1 cellular context compared by ENCODE assay signal in genomic region chr20:4472906-4473305, GRCh38.
TF ChIP-seq lines count a peak whose summit lies in the region.

No MANE protein-coding gene starts in this region.

TF ChIP-seq in SK-N-SH treated with all-trans-retinoic acid at 6 μM for 48 hours, 23 proteins besides CTCF, POLR2A, EP300 and RAD21 (continued from another document):
- TF ChIP-seq PATZ1 (CRISPR knock-in tag; IDR thresholded peaks at IDR 0.05; ENCODE audit: borderline replicate concordance) (no peak), OSR1 (CRISPR knock-in tag; IDR thresholded peaks at IDR 0.05) (no peak), GLIS3 (CRISPR knock-in tag; IDR thresholded peaks at IDR 0.05) (no peak), ZFP3 (CRISPR knock-in tag; IDR thresholded peaks at IDR 0.05) (no peak), PPARA (CRISPR knock-in tag; IDR thresholded peaks at IDR 0.05; ENCODE audit: borderline replicate concordance) (no peak), ZFP30 (CRISPR knock-in tag; IDR thresholded peaks at IDR 0.05) (no peak), ISL1 (CRISPR knock-in tag; IDR thresholded peaks at IDR 0.05) (no peak), ZNF565 (CRISPR knock-in tag; conservative IDR thresholded peaks at IDR 0.05; ENCODE audit: low read depth) (no peak), ZNF70 (CRISPR knock-in tag; IDR thresholded peaks at IDR 0.05) (no peak)
- TF ChIP-seq, protein P1, sequence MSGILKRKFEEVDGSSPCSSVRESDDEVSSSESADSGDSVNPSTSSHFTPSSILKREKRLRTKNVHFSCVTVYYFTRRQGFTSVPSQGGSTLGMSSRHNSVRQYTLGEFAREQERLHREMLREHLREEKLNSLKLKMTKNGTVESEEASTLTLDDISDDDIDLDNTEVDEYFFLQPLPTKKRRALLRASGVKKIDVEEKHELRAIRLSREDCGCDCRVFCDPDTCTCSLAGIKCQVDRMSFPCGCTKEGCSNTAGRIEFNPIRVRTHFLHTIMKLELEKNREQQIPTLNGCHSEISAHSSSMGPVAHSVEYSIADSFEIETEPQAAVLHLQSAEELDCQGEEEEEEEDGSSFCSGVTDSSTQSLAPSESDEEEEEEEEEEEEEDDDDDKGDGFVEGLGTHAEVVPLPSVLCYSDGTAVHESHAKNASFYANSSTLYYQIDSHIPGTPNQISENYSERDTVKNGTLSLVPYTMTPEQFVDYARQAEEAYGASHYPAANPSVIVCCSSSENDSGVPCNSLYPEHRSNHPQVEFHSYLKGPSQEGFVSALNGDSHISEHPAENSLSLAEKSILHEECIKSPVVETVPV (CRISPR knock-in tag; IDR thresholded peaks at IDR 0.05): no peak
